ENCODE assay signal across 46 cellular contexts in genomic region chr11:75041263-75041662, GRCh38. TPM values are rescaled to one million over a fixed set of nuclear protein-coding genes. Genes with fewer than 3 reads are reported as not detected.
"Had no signal": no experiment of that assay in that cellular context is flagged by ENCODE, and none has a peak within 500 bp of the region (broad histone marks: within the 10 kb centered on the region; RNA-seq: fewer than 3 reads in every experiment).

No MANE protein-coding gene starts in this region.

- H3K36me3 Mint-ChIP-seq: activated CD4-positive, alpha-beta memory T cell treated with anti-CD3 and anti-CD28 coated beads for 36 hours; activated CD8-positive, alpha-beta memory T cell treated with anti-CD3 and anti-CD28 coated beads, Interleukin-2, amount 10 ng/mL, durations not matched to agents 7 days and 5 days; brain had no signal

- H3K27me3 Mint-ChIP-seq: activated naive CD8-positive, alpha-beta T cell treated with anti-CD3 and anti-CD28 coated beads for 36 hours; T-helper 17 cell had no signal

- H3K36me3 ChIP-seq: adrenal gland, breast epithelium, cardiac muscle cell, esophagus squamous epithelium, gastroesophageal sphincter had no signal

- ATAC-seq: activated CD4-positive, alpha-beta T cell treated with anti-CD3 and anti-CD28 coated beads for 36 hours; activated CD8-positive, alpha-beta memory T cell treated with anti-CD3 and anti-CD28 coated beads, Interleukin-2, amount 10 ng/mL, durations not matched to agents 7 days and 5 days; activated CD8-positive, alpha-beta T cell treated with anti-CD3 and anti-CD28 coated beads, Interleukin-2, amount 10 ng/mL, durations not matched to agents 7 days and 5 days; activated naive CD8-positive, alpha-beta T cell treated with anti-CD3 and anti-CD28 coated beads, Interleukin-2, amount 50 U/mL, for 24 hours; effector memory CD8-positive, alpha-beta T cell; gastroesophageal sphincter; T-helper 17 cell had no signal

- H3K4me1 Mint-ChIP-seq: activated CD4-positive, alpha-beta T cell treated with anti-CD3 and anti-CD28 coated beads for 36 hours; activated CD4-positive, alpha-beta T cell treated with anti-CD3 and anti-CD28 coated beads, Interleukin-2, amount 10 ng/mL, durations not matched to agents 24 days and 14 days; activated CD8-positive, alpha-beta memory T cell treated with anti-CD3 and anti-CD28 coated beads, Interleukin-2, amount 10 ng/mL, durations not matched to agents 7 days and 5 days; activated naive CD4-positive, alpha-beta T cell treated with anti-CD3 and anti-CD28 coated beads, Interleukin-2, amount 50 U/mL, for 24 hours; activated naive CD8-positive, alpha-beta T cell treated with anti-CD3 and anti-CD28 coated beads, Interleukin-2, amount 50 U/mL, for 24 hours; brain; T-helper 17 cell had no signal

- H3K9me3 ChIP-seq: adrenal gland, breast epithelium, esophagus squamous epithelium, gastroesophageal sphincter had no signal

- H3K27ac ChIP-seq: adrenal gland, breast epithelium, cardiac muscle cell, epithelial cell of prostate, esophagus squamous epithelium, gastroesophageal sphincter had no signal

- H3K4me3 Mint-ChIP-seq: activated CD4-positive, alpha-beta memory T cell treated with anti-CD3 and anti-CD28 coated beads for 36 hours; activated CD4-positive, alpha-beta T cell treated with anti-CD3 and anti-CD28 coated beads for 36 hours; activated CD4-positive, alpha-beta T cell treated with anti-CD3 and anti-CD28 coated beads, Interleukin-2, amount 10 ng/mL, durations not matched to agents 24 days and 14 days; activated CD8-positive, alpha-beta memory T cell treated with anti-CD3 and anti-CD28 coated beads, Interleukin-2, amount 10 ng/mL, durations not matched to agents 7 days and 5 days; activated CD8-positive, alpha-beta T cell treated with anti-CD3 and anti-CD28 coated beads, Interleukin-2, amount 10 ng/mL, durations not matched to agents 7 days and 5 days; activated naive CD4-positive, alpha-beta T cell treated with anti-CD3 and anti-CD28 coated beads for 36 hours; activated naive CD4-positive, alpha-beta T cell treated with anti-CD3 and anti-CD28 coated beads, Interleukin-2, amount 50 U/mL, for 24 hours; activated naive CD8-positive, alpha-beta T cell treated with anti-CD3 and anti-CD28 coated beads for 36 hours; activated naive CD8-positive, alpha-beta T cell treated with anti-CD3 and anti-CD28 coated beads, Interleukin-2, amount 50 U/mL, for 24 hours; activated T-helper 1 cell treated with anti-CD3 and anti-CD28 coated beads, Interleukin-12 subunit alpha, Interleukin-12 subunit beta, Interleukin-2, Interleukin-4 antibody, amounts not matched to agents 30 ng/mL and 10 ng/mL and 1 ng/mL, durations not matched to agents 14 hours and 24 hours and 36 hours; brain; effector memory CD8-positive, alpha-beta T cell; T-helper 17 cell; T-helper 2 cell treated with Interferon-gamma antibody and Interleukin-4, amounts not matched to agents 5 μg/mL and 100 μg/mL, for 36 hours had no signal

- FAIRE-seq: colon, endometrium, endothelial cell of umbilical vein had no signal

- H3K9me3 Mint-ChIP-seq: activated CD4-positive, alpha-beta memory T cell treated with anti-CD3 and anti-CD28 coated beads for 36 hours; activated CD4-positive, alpha-beta T cell treated with anti-CD3 and anti-CD28 coated beads, Interleukin-2, amount 10 ng/mL, durations not matched to agents 24 days and 14 days; activated naive CD4-positive, alpha-beta T cell treated with anti-CD3 and anti-CD28 coated beads, Interleukin-2, amount 50 U/mL, for 24 hours; activated naive CD8-positive, alpha-beta T cell treated with anti-CD3 and anti-CD28 coated beads, Interleukin-2, amount 50 U/mL, for 24 hours; activated T-helper 1 cell treated with anti-CD3 and anti-CD28 coated beads, Interleukin-12 subunit alpha, Interleukin-12 subunit beta, Interleukin-2, Interleukin-4 antibody, amounts not matched to agents 30 ng/mL and 10 ng/mL and 1 ng/mL, durations not matched to agents 14 hours and 24 hours and 36 hours; activated T-helper 2 cell treated with anti-CD3 and anti-CD28 coated beads, Interferon-gamma antibody, Interleukin-2, Interleukin-4, amounts not matched to agents 10 μg/mL and 5 μg/mL and 100 μg/mL, durations not matched to agents 14 hours and 24 hours and 36 hours; effector memory CD8-positive, alpha-beta T cell; T-helper 2 cell treated with Interferon-gamma antibody and Interleukin-4, amounts not matched to agents 5 μg/mL and 100 μg/mL, for 36 hours had no signal

- H3K4me1 ChIP-seq: adrenal gland, breast epithelium, esophagus squamous epithelium, gastroesophageal sphincter had no signal

- H3K27ac Mint-ChIP-seq: activated CD4-positive, alpha-beta memory T cell treated with anti-CD3 and anti-CD28 coated beads for 36 hours; activated CD4-positive, alpha-beta T cell treated with anti-CD3 and anti-CD28 coated beads for 36 hours; activated CD4-positive, alpha-beta T cell treated with anti-CD3 and anti-CD28 coated beads, Interleukin-2, amount 10 ng/mL, durations not matched to agents 24 days and 14 days; activated CD8-positive, alpha-beta memory T cell treated with anti-CD3 and anti-CD28 coated beads, Interleukin-2, amount 10 ng/mL, durations not matched to agents 7 days and 5 days; activated CD8-positive, alpha-beta T cell treated with anti-CD3 and anti-CD28 coated beads, Interleukin-2, amount 10 ng/mL, durations not matched to agents 7 days and 5 days; activated naive CD4-positive, alpha-beta T cell treated with anti-CD3 and anti-CD28 coated beads for 36 hours; activated naive CD4-positive, alpha-beta T cell treated with anti-CD3 and anti-CD28 coated beads, Interleukin-2, amount 50 U/mL, for 24 hours; activated naive CD8-positive, alpha-beta T cell treated with anti-CD3 and anti-CD28 coated beads for 36 hours; activated naive CD8-positive, alpha-beta T cell treated with anti-CD3 and anti-CD28 coated beads, Interleukin-2, amount 50 U/mL, for 24 hours; activated T-helper 1 cell treated with anti-CD3 and anti-CD28 coated beads, Interleukin-12 subunit alpha, Interleukin-12 subunit beta, Interleukin-2, Interleukin-4 antibody, amounts not matched to agents 30 ng/mL and 10 ng/mL and 1 ng/mL, durations not matched to agents 14 hours and 24 hours and 36 hours; activated T-helper 2 cell treated with anti-CD3 and anti-CD28 coated beads, Interferon-gamma antibody, Interleukin-2, Interleukin-4, amounts not matched to agents 10 μg/mL and 5 μg/mL and 100 μg/mL, durations not matched to agents 14 hours and 24 hours and 36 hours; brain; effector memory CD8-positive, alpha-beta T cell; T-helper 17 cell; T-helper 2 cell treated with Interferon-gamma antibody and Interleukin-4, amounts not matched to agents 5 μg/mL and 100 μg/mL, for 36 hours had no signal

- H3K4me3 ChIP-seq: adrenal gland, breast epithelium, cardiac muscle cell, esophagus squamous epithelium, gastroesophageal sphincter had no signal

- H3K27me3 ChIP-seq: adrenal gland, breast epithelium, cardiac muscle cell, esophagus squamous epithelium, gastroesophageal sphincter had no signal

- DNase-seq: activated CD4-positive, alpha-beta memory T cell treated with anti-CD3 and anti-CD28 coated beads for 36 hours; activated CD4-positive, alpha-beta T cell treated with anti-CD3 and anti-CD28 coated beads for 36 hours; activated CD4-positive, alpha-beta T cell treated with anti-CD3 and anti-CD28 coated beads, Interleukin-2, amount 10 ng/mL, durations not matched to agents 24 days and 14 days; activated CD4-positive, CD25-positive, alpha-beta regulatory T cell; activated CD4-positive, CD25-positive, alpha-beta regulatory T cell treated with anti-CD3 and anti-CD28 coated beads, Interleukin-2, amount 50 U/mL, for 72 hours; activated CD8-positive, alpha-beta memory T cell treated with anti-CD3 and anti-CD28 coated beads, Interleukin-2, amount 10 ng/mL, durations not matched to agents 7 days and 5 days; activated CD8-positive, alpha-beta memory T cell treated with anti-CD3 and anti-CD28 coated beads, Interleukin-2, amount 50 U/mL, for 4 hours; activated CD8-positive, alpha-beta T cell treated with anti-CD3 and anti-CD28 coated beads, Interleukin-2, amount 10 ng/mL, durations not matched to agents 7 days and 5 days; activated effector memory CD4-positive, alpha-beta T cell treated with anti-CD3 and anti-CD28 coated beads, Interleukin-2, amount 50 U/mL, for 16 hours; activated naive CD4-positive, alpha-beta T cell treated with anti-CD3 and anti-CD28 coated beads for 36 hours; activated naive CD8-positive, alpha-beta T cell treated with anti-CD3 and anti-CD28 coated beads for 36 hours; activated naive CD8-positive, alpha-beta T cell treated with anti-CD3 and anti-CD28 coated beads, Interleukin-2, amount 50 U/mL, for 24 hours; activated T-cell treated with anti-CD3 and anti-CD28 coated beads, Interleukin-2, amount 50 U/mL, for 1 hour; activated T-cell treated with anti-CD3 and anti-CD28 coated beads, Interleukin-2, amount 50 U/mL, for 48 hours; adrenal gland; amygdala; aorta; central memory CD4-positive, alpha-beta T cell; cortex of kidney; dermis blood vessel endothelial cell; effector CD4-positive, alpha-beta T cell; effector memory CD8-positive, alpha-beta T cell; esophagus squamous epithelium; foreskin melanocyte; head of caudate nucleus; T-helper 1 cell; T-helper 17 cell; T1000 had no signal

RNA-seq across cellular contexts. Expression of gene OR2AT4, which starts 55.4 kb away (rescaled TPM):
- total RNA-seq: activated CD4-positive, alpha-beta memory T cell treated with anti-CD3 and anti-CD28 coated beads for 36 hours; activated CD4-positive, alpha-beta T cell treated with anti-CD3 and anti-CD28 coated beads for 36 hours; activated CD4-positive, alpha-beta T cell treated with anti-CD3 and anti-CD28 coated beads, Interleukin-2, amount 10 ng/mL, durations not matched to agents 24 days and 14 days; activated CD8-positive, alpha-beta memory T cell treated with anti-CD3 and anti-CD28 coated beads for 36 hours; activated CD8-positive, alpha-beta memory T cell treated with anti-CD3 and anti-CD28 coated beads, Interleukin-2, amount 10 ng/mL, durations not matched to agents 7 days and 5 days; activated CD8-positive, alpha-beta T cell treated with anti-CD3 and anti-CD28 coated beads, Interleukin-2, amount 10 ng/mL, durations not matched to agents 7 days and 5 days; activated naive CD4-positive, alpha-beta T cell treated with anti-CD3 and anti-CD28 coated beads for 36 hours; activated naive CD8-positive, alpha-beta T cell treated with anti-CD3 and anti-CD28 coated beads for 36 hours; activated T-helper 1 cell treated with anti-CD3 and anti-CD28 coated beads, Interleukin-12 subunit alpha, Interleukin-12 subunit beta, Interleukin-2, Interleukin-4 antibody, amounts not matched to agents 30 ng/mL and 10 ng/mL and 1 ng/mL, durations not matched to agents 14 hours and 24 hours and 36 hours; activated T-helper 2 cell treated with anti-CD3 and anti-CD28 coated beads, Interferon-gamma antibody, Interleukin-2, Interleukin-4, amounts not matched to agents 10 μg/mL and 5 μg/mL and 100 μg/mL, durations not matched to agents 14 hours and 24 hours and 36 hours; adrenal gland; aorta; breast epithelium; cardiac muscle cell; cerebellum; dermis blood vessel endothelial cell; endothelial cell of umbilical vein; esophagus squamous epithelium; fibroblast of lung; fibroblast of villous mesenchyme; gastroesophageal sphincter; glomerular endothelial cell; T-helper 17 cell had no signal
- polyA plus RNA-seq: adrenal gland, cardiac muscle cell, endothelial cell of umbilical vein, esophagus, fibroblast of lung had no signal
